ENCODE assay signal across 17 cellular contexts in genomic region chr7:77831481-77831880, GRCh38. TPM values are rescaled to one million over a fixed set of nuclear protein-coding genes. Genes with fewer than 3 reads are reported as not detected.
DNase-seq lines count a peak whose midpoint lies in the region; ATAC-seq and TF ChIP-seq lines count a peak whose summit lies in the region.
"Had no signal": no experiment of that assay in that cellular context is flagged by ENCODE, and none has a peak within 500 bp of the region (broad histone marks: within the 10 kb centered on the region; RNA-seq: fewer than 3 reads in every experiment).

No MANE protein-coding gene starts in this region.

- CTCF ChIA-PET in CD4-positive, alpha-beta memory T cell (lab: Charles Lee; ENCODE audit: partially characterized antibody) = interaction anchor here (0.8 to 2.0 kb wide), 5 partner anchors 15 to 180 kb away, joined by 3 to 9 read pairs (median 3); partner anchors contain the start of genes PHTF2 and TMEM60

- 86 to 95% (median 86%) methylated on average over 7 of the region's 7 CpGs for WGBS in psoas muscle, 3 donors

- peak overlapping the region; percentile 25 for H3K27ac ChIP-seq in CD4-positive, alpha-beta memory T cell (ENCODE audit: low read depth, low read length)
- H3K27ac ChIP-seq in GM23338 (ENCODE audit: low read depth) = no peak overlapping the region
- peak overlapping the region; percentile 86 for H3K27ac ChIP-seq in psoas muscle
- H3K27ac ChIP-seq: gastroesophageal sphincter, transverse colon had no signal

- H3F3A ChIP-seq in GM23338 (replicated peaks; ENCODE audit: low read depth) = no peaks in the 10 kb centered on the region

- peaks cover 52 to 80% (median 64%) of the 10 kb centered on the region in 4 donors for H3K4me1 Mint-ChIP-seq in CD4-positive, alpha-beta memory T cell
- peaks cover 2% of the 10 kb centered on the region; the same call in 1 of the 3 replicates for H3K4me1 Mint-ChIP-seq in GM23338

- no peak overlapping the region for H2AFZ ChIP-seq in GM23338

- no peaks in the 10 kb centered on the region for H3K27me3 Mint-ChIP-seq in CD4-positive, alpha-beta memory T cell
- no peaks in the 10 kb centered on the region for H3K27me3 Mint-ChIP-seq in GM23338 (ENCODE audit: insufficient read depth, low read depth, poor library complexity)

- peak overlapping the region; percentile 48 to 90 (median 79) for H3K27ac Mint-ChIP-seq in CD4-positive, alpha-beta memory T cell
- peak overlapping the region; percentile 14; the same call in 1 of the 2 replicates for H3K27ac Mint-ChIP-seq in GM23338

- H3K79me2 ChIP-seq in GM23338 (replicated peaks; ENCODE audit: insufficient read depth) = peaks cover 6% of the 10 kb centered on the region

- no peaks in the 10 kb centered on the region for H3K27me3 ChIP-seq in CD4-positive, alpha-beta memory T cell (ENCODE audit: insufficient read depth, low read length)
- H3K27me3 ChIP-seq in GM23338 (ENCODE audit: insufficient read depth) (no peaks in the 10 kb centered on the region), psoas muscle (ENCODE audit: insufficient read depth in 3 of 3, low read length in 2 of 3) (no peaks in the 10 kb centered on the region), MG63 (no peaks in the 10 kb centered on the region)
- H3K27me3 ChIP-seq: gastroesophageal sphincter, transverse colon had no signal

- peaks cover 85% of the 10 kb centered on the region for H3K4me1 ChIP-seq in CD4-positive, alpha-beta memory T cell (ENCODE audit: insufficient read depth, low read length)
- H3K4me1 ChIP-seq in GM23338 (ENCODE audit: insufficient read depth) (no peaks in the 10 kb centered on the region; the same call in 1 of the 2 replicates), psoas muscle (peaks cover 31% of the 10 kb centered on the region)
- H3K4me1 ChIP-seq: gastroesophageal sphincter had no signal

- ATAC-seq in GM23338 (no peak), psoas muscle (no peak), GM19467 (IDR thresholded peaks at IDR 0.05; ENCODE audit: unreplicated experiment) (no peak)
- ATAC-seq: gastroesophageal sphincter had no signal

- peak overlapping the region in 1 of 2 donors; percentile 3 for H3K4me3 ChIP-seq in CD4-positive, alpha-beta memory T cell (ENCODE audit: low read length in 2 of 2)
- H3K4me3 ChIP-seq in GM23338 (no peak overlapping the region), psoas muscle (no peak overlapping the region), MG63 (no peak overlapping the region)
- H3K4me3 ChIP-seq: gastroesophageal sphincter, transverse colon had no signal

- TF ChIP-seq CTCF in GM23338 (conservative IDR thresholded peaks at IDR 0.05; ENCODE audit: low read depth in 2 of 2) (no peak), psoas muscle (IDR thresholded peaks at IDR 0.05) (no peak)

- no peaks in the 10 kb centered on the region for H4K20me1 ChIP-seq in GM23338 (replicated peaks; ENCODE audit: insufficient read depth)

- H3K9me2 ChIP-seq in GM23338 (ENCODE audit: insufficient read depth) = no peaks in the 10 kb centered on the region

- intact Hi-C loops in CD4-positive, alpha-beta memory T cell (cut with micrococcal nuclease) = no loop called here
- intact Hi-C loops in psoas muscle (cut with DNase I) = no loop called here

- peaks cover 0 to 6% (median under 1%) of the 10 kb centered on the region in 8 donors for H3K9me3 Mint-ChIP-seq in CD4-positive, alpha-beta memory T cell
- no peaks in the 10 kb centered on the region for H3K9me3 Mint-ChIP-seq in GM23338

- H3K36me3 Mint-ChIP-seq in CD4-positive, alpha-beta memory T cell = peaks cover 1 to 6% of the 10 kb centered on the region in 2 donors
- H3K36me3 Mint-ChIP-seq in GM23338 (ENCODE audit: low read depth) = peaks cover 6% of the 10 kb centered on the region; the same call in 2 of the 3 replicates

- POLR2A ChIA-PET in CD4-positive, alpha-beta memory T cell (lab: Charles Lee; ENCODE audit: partially characterized antibody) = interaction anchor here (0.6 to 6.4 kb wide), 8 partner anchors 9 to 102 kb away, joined by 4 to 96 read pairs (median 6); partner anchors contain the start of genes PHTF2 and TMEM60

- no peaks in the 10 kb centered on the region for H3K9me3 ChIP-seq in CD4-positive, alpha-beta memory T cell (ENCODE audit: control insufficient read depth in 1 of 2, low read length in 2 of 2)
- H3K9me3 ChIP-seq in psoas muscle = no peaks in the 10 kb centered on the region
- no peaks in the 10 kb centered on the region for H3K9me3 ChIP-seq in MG63
- H3K9me3 ChIP-seq: transverse colon had no signal

- no peaks in the 10 kb centered on the region for H3K36me3 ChIP-seq in CD4-positive, alpha-beta memory T cell (ENCODE audit: insufficient read depth, low read length)
- H3K36me3 ChIP-seq in GM23338 (ENCODE audit: insufficient read depth) (no peaks in the 10 kb centered on the region), psoas muscle (ENCODE audit: insufficient read depth in 1 of 2, low read depth in 1 of 2) (no peaks in the 10 kb centered on the region), MG63 (no peaks in the 10 kb centered on the region; the same call in 1 of the 2 replicates)
- H3K36me3 ChIP-seq: gastroesophageal sphincter, transverse colon had no signal

- peak overlapping the region; percentile 32 to 84 (median 71) for H3K4me3 Mint-ChIP-seq in CD4-positive, alpha-beta memory T cell
- no peak overlapping the region for H3K4me3 Mint-ChIP-seq in GM23338

- peak; percentile 9 to 41 (median 22) for DNase-seq in CD4-positive, alpha-beta memory T cell
- DNase-seq in GM23338 (ENCODE audit: low spot score) (no peak), psoas muscle (no peak), NCI-H345 treated with DMSO at 0.1 percent for 48 hours (lab: John Stamatoyannopoulos, UW; ENCODE audit: unreplicated experiment) (no peak), MG63 (no peak)
- DNase-seq in activated T-cell treated with anti-CD3 and anti-CD28 coated beads, Interleukin-2, amount 50 U/mL, for 48 hours = peak; percentile 36 to 46
- DNase-seq: C1 segment of cervical spinal cord, cerebellar nuclear complex, EL, Kasumi-1, NCI-H446 treated with DMSO at 0.1 percent for 48 hours, posterior cingulate gyrus, SHP77, T-helper 9 cell, transverse colon had no signal

- H3K4me2 ChIP-seq in GM23338 = no peak overlapping the region

RNA-seq across cellular contexts. Expression of gene PHTF2, which starts 32.9 kb away (rescaled TPM):
- 10 to 100 TPM; 32.8 to 34.1 TPM for total RNA-seq in CD4-positive, alpha-beta memory T cell
- polyA plus RNA-seq in CD4-positive, alpha-beta memory T cell = 10 to 100 TPM; 19.6 to 27.1 TPM
- 21.6 and 24.1 TPM in 2 replicates for total RNA-seq in GM23338 (2014; rRNA removed; shearing (Covaris generic))
- polyA plus RNA-seq in GM23338 (2016; fragmentation: Nextera tagmentation; extraction: Ambion mirVana) = 10.2 and 14.6 TPM in 2 replicates
- total RNA-seq in psoas muscle = 10 to 100 TPM; 48.2 to 88.7 (median 66.3) TPM
- 100 to 1,000 TPM in 1 of 3 donors, 10 to 100 TPM in 2; 16.7 to 101 (median 42.3) TPM for polyA plus RNA-seq in psoas muscle
- total RNA-seq in MG63 (2014; rRNA removed; shearing (Covaris generic); ENCODE audit: low replicate concordance) = 5.0 and 5.7 TPM in 2 replicates

RNA-seq across cellular contexts. Expression of gene TMEM60, which starts 33.2 kb away (rescaled TPM):
- 10 to 100 TPM; 18.2 to 18.3 TPM for total RNA-seq in CD4-positive, alpha-beta memory T cell
- polyA plus RNA-seq in CD4-positive, alpha-beta memory T cell = 10 to 100 TPM; 23.2 to 36.6 TPM
- 23.1 and 29.5 TPM in 2 replicates for total RNA-seq in GM23338 (2014; rRNA removed; shearing (Covaris generic))
- polyA plus RNA-seq in GM23338 (2016; fragmentation: Nextera tagmentation; extraction: Ambion mirVana) = 61.5 and 68.2 TPM in 2 replicates
- 10 to 100 TPM in 3 of 4 donors, 1 to 10 TPM in 1; 7.7 to 13.8 (median 12.3) TPM for total RNA-seq in psoas muscle
- 10 to 100 TPM; 17.2 to 39.3 (median 18.8) TPM for polyA plus RNA-seq in psoas muscle
- total RNA-seq in MG63 (2014; rRNA removed; shearing (Covaris generic); ENCODE audit: low replicate concordance) = 6.0 TPM in 2 replicates

Comparison
In these comparisons a context has a peak if more than half of its experiments do, and no peak if none do; other contexts are left out.
1. DNase-seq: peak in CD4-positive, alpha-beta memory T cell (5 of 5) and activated T-cell treated with anti-CD3 and anti-CD28 coated beads, Interleukin-2, amount 50 U/mL, for 48 hours (2 of 2); none in GM23338 (single experiment), psoas muscle (0 of 2), NCI-H345 treated with DMSO at 0.1 percent for 48 hours (single experiment) and MG63 (single experiment).